In genomic region chr20:53829086-53829703, GRCh38 we compare ENCODE assay signal across 8 cellular contexts.
DNase-seq lines count a peak whose midpoint lies in the region; ATAC-seq and TF ChIP-seq lines count a peak whose summit lies in the region.

No MANE protein-coding gene starts in this region.

- H2AFZ ChIP-seq in PC-9, result peak overlapping the region; percentile 29; the same call in 1 of the 2 replicates

- BruUV-seq in PC-9 (replicated peaks; lab: Mats Ljungman, UMichigan), result TSS peak; percentile 96

- no peak for DNase-seq in GM06990 (ENCODE audit: extremely low read depth, insufficient read length)
- peak; percentile 48 to 98 for DNase-seq in PC-9
- peak; percentile 43 for DNase-seq in mucosa of gallbladder (ENCODE audit: low spot score)
- no peak for DNase-seq in vagina (ENCODE audit: extremely low spot score in 2 of 2)
- no peak for DNase-seq in NCI-H1694 (lab: John Stamatoyannopoulos, UW)
- no peak for DNase-seq in NK-92 treated with Interleukin-12 subunit alpha and Interleukin-12 subunit beta, amount 100 ng/mL, for 24 hours (lab: John Stamatoyannopoulos, UW)

- TF ChIP-seq CTCF in GM06990 (IDR thresholded peaks at IDR 0.05; ENCODE audit: insufficient read depth, low read length, poor library complexity, severe bottlenecking) (no peak), PC-9 (conservative IDR thresholded peaks at IDR 0.05) (peak; percentile 30), vagina (IDR thresholded peaks at IDR 0.05) (no peak)

- H3K4me3 ChIP-seq in GM06990 (replicated peaks; ENCODE audit: low read depth, low read length) (peak overlapping the region; percentile 15; the same call in 1 of the 2 replicates), PC-9 (peak overlapping the region; percentile 56), vagina (peak overlapping the region; percentile 29 to 31)

- no peaks in the 10 kb centered on the region for H3K79me2 ChIP-seq in PC-9 (ENCODE audit: low read depth)

- H3K27ac ChIP-seq in PC-9 (peak overlapping the region; percentile 100), vagina (peak overlapping the region; percentile 94)

- no peaks in the 10 kb centered on the region for H3K36me3 Mint-ChIP-seq in dendritic cell treated with granulocyte-macrophage colony-stimulating factor and Interleukin-4, amounts not matched to agents 40 ng/mL and 50 ng/mL, for 4 days (ENCODE audit: low read depth)

- peak overlapping the region; percentile 92 for H3K4me2 ChIP-seq in PC-9

- POLR2A ChIA-PET in PC-9 (lab: Charles Lee; ENCODE audit: unreplicated experiment), result interaction anchor here (0.5 to 1.4 kb wide), 4 partner anchors 76 to 91 kb away, joined by 3 to 13 read pairs (median 6); no protein-coding TSS in a partner anchor

- no peaks in the 10 kb centered on the region for H4K20me1 ChIP-seq in PC-9 (ENCODE audit: insufficient read depth)

- peak overlapping the region; percentile 89 for H3K27ac Mint-ChIP-seq in dendritic cell treated with granulocyte-macrophage colony-stimulating factor and Interleukin-4, amounts not matched to agents 40 ng/mL and 50 ng/mL, for 4 days

- peak overlapping the region; percentile 65 for H3K4me3 Mint-ChIP-seq in dendritic cell treated with granulocyte-macrophage colony-stimulating factor and Interleukin-4, amounts not matched to agents 40 ng/mL and 50 ng/mL, for 4 days

- peaks cover 62% of the 10 kb centered on the region for H3K4me1 Mint-ChIP-seq in dendritic cell treated with granulocyte-macrophage colony-stimulating factor and Interleukin-4, amounts not matched to agents 40 ng/mL and 50 ng/mL, for 4 days (ENCODE audit: low read depth)

- TF ChIP-seq POLR2A in vagina (IDR thresholded peaks at IDR 0.05), result peak in 1 of 2 donors; percentile 21

- H3K36me3 ChIP-seq in GM06990 (ENCODE audit: control insufficient read depth, insufficient read depth, low read length) (no peaks in the 10 kb centered on the region), PC-9 (ENCODE audit: low read depth) (no peaks in the 10 kb centered on the region), vagina (no peaks in the 10 kb centered on the region)

- no peaks in the 10 kb centered on the region for H3K9me2 ChIP-seq in PC-9 (ENCODE audit: insufficient read depth)

- intact Hi-C loops in PC-9 (cut with micrococcal nuclease; ENCODE audit: unreplicated experiment), result loop anchor here (1.0 to 2.0 kb wide), 8 partner anchors 43 to 250 kb away; no protein-coding TSS in a partner anchor
- intact Hi-C loops in dendritic cell treated with granulocyte-macrophage colony-stimulating factor and Interleukin-4, amounts not matched to agents 40 ng/mL and 50 ng/mL, for 4 days (cut with micrococcal nuclease), result no loop called here
- intact Hi-C loops in vagina (cut with DNase I), result no loop called here

- H3K27me3 ChIP-seq in GM06990 (replicated peaks; ENCODE audit: control insufficient read depth, insufficient read depth, low read length), result no peaks in the 10 kb centered on the region
- H3K27me3 ChIP-seq in PC-9 (ENCODE audit: insufficient read depth, low read depth), result no peaks in the 10 kb centered on the region
- no peaks in the 10 kb centered on the region for H3K27me3 ChIP-seq in vagina

- CTCF ChIA-PET in PC-9 (lab: Charles Lee), result interaction anchor here (0.9 kb wide), 1 partner anchor 73 kb away, joined by 4 read pairs; no protein-coding TSS in a partner anchor

- H3K9me3 Mint-ChIP-seq in dendritic cell treated with granulocyte-macrophage colony-stimulating factor and Interleukin-4, amounts not matched to agents 40 ng/mL and 50 ng/mL, for 4 days, result no peaks in the 10 kb centered on the region

- peaks cover 44% of the 10 kb centered on the region for H3F3A ChIP-seq in PC-9 (ENCODE audit: insufficient read depth, low read depth)

- H3K27me3 Mint-ChIP-seq in dendritic cell treated with granulocyte-macrophage colony-stimulating factor and Interleukin-4, amounts not matched to agents 40 ng/mL and 50 ng/mL, for 4 days, result no peaks in the 10 kb centered on the region

- no peak for ATAC-seq in HG02870 (IDR thresholded peaks at IDR 0.05; ENCODE audit: unreplicated experiment)

- H3K9me3 ChIP-seq in PC-9 (ENCODE audit: insufficient read depth, low read depth), result peaks cover 7% of the 10 kb centered on the region; the same call in 1 of the 2 replicates
- H3K9me3 ChIP-seq in vagina, result no peaks in the 10 kb centered on the region

- peaks cover 59% of the 10 kb centered on the region for H3K4me1 ChIP-seq in PC-9 (replicated peaks; ENCODE audit: insufficient read depth)
- H3K4me1 ChIP-seq in vagina, result peaks cover 27% of the 10 kb centered on the region

Comparison
In these comparisons a context has a peak if more than half of its experiments do, and no peak if none do; other contexts are left out.
1. DNase-seq: peak in PC-9 (2 of 2) and mucosa of gallbladder (single experiment); none in GM06990 (single experiment), vagina (0 of 2), NCI-H1694 (single experiment) and NK-92 treated with Interleukin-12 subunit alpha and Interleukin-12 subunit beta, amount 100 ng/mL, for 24 hours (single experiment).
2. Peak in every context shown above with its lines, with median percentiles within 50 percentile points of each other: H3K4me3 ChIP-seq.